Comparison of ENCODE assay signal across 1 cellular context in the genomic region with DNA sequence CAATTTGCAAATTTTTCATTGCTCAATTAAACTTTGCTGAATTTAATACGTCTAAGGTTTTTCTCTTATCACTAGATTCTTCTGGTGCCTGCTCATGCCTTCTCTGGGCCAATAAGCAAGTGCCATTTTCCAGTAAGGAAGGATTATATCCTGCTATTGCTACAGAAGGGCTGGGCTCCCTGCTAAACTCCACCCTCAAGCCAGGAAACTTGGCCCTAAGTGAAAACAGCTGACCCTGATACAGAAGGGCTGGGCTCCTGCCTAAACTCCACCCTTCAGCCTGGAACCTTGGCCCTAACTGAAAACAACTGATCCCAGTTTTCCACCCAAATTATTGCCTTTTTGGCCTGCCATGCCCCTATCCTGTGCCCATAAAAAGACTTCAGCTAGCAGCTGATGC.
TF ChIP-seq lines count a peak whose summit lies in the region.

No MANE protein-coding gene starts in this region.

TF ChIP-seq in H1, 55 proteins besides CTCF, POLR2A, EP300 and RAD21:
- TF ChIP-seq CREB1 (IDR thresholded peaks at IDR 0.05) (no peak), ASH2L (IDR thresholded peaks at IDR 0.05; ENCODE audit: low read length) (no peak), EGR1 (IDR thresholded peaks at IDR 0.05; ENCODE audit: borderline replicate concordance, low read depth, low read length) (no peak)
